ENCODE assay signal across 20 cellular contexts in the genomic region with DNA sequence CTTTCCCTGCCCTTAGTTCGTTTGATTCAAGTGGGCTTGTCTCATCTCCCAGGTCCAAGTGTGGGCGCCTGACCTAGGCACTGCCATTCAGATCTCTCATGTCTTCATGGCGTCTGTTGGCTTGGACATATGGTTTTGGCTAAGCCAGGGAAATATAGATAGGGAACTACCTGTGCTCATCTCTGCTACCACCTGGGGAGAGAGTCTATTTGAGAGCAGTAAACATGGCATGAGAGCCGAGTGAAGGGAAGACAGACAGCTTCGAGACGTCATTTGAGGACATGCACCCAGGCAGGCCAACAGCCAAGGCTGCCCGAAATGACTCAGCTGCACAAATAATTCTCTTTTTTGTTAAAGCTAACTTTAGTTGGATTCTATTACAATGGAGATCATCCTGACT.
"Had no signal": no experiment of that assay in that cellular context is flagged by ENCODE, and none has a peak within 500 bp of the region (broad histone marks: within the 10 kb centered on the region; RNA-seq: fewer than 3 reads in every experiment).

No MANE protein-coding gene starts in this region.

- H3K27me3 ChIP-seq: ovary, right atrium auricular region, suprapubic skin, tibial nerve had no signal

- H3K27ac ChIP-seq: ovary, prostate gland, right atrium auricular region, skin epidermis, suprapubic skin, tibial nerve had no signal

- ATAC-seq: activated naive CD4-positive, alpha-beta T cell treated with anti-CD3 and anti-CD28 coated beads, Interleukin-2, amount 50 U/mL, for 72 hours; activated T-helper 17 cell treated with anti-CD3 and anti-CD28 coated beads, Interleukin-2, amount 50 U/mL, for 72 hours; left ventricle myocardium superior; natural killer cell; stimulated activated naive CD8-positive, alpha-beta T cell treated with anti-CD3 and anti-CD28 coated beads, Interleukin-15, amount 100 ng/mL, for 72 hours had no signal

- H3K36me3 ChIP-seq: ovary, prostate gland, right atrium auricular region, suprapubic skin, tibial nerve had no signal

- H3K4me1 ChIP-seq: prostate gland, right atrium auricular region, suprapubic skin had no signal

- H3K9me3 ChIP-seq: ovary, prostate gland, right atrium auricular region, suprapubic skin, tibial nerve had no signal

- DNase-seq: activated T-cell treated with anti-CD3 and anti-CD28 coated beads, Interleukin-2, amount 50 U/mL, for 1 hour; cerebellar nuclear complex; cortex of kidney; effector CD4-positive, alpha-beta T cell; erythroblast; hippocampal formation; left ventricle myocardium superior; midbrain; natural killer cell; ovary; stimulated activated CD4-positive, alpha-beta T cell treated with anti-CD3 and anti-CD28 coated beads, Interleukin-1b, Interleukin-23, amount 100 ng/mL, for 48 hours; stimulated activated naive CD8-positive, alpha-beta T cell treated with anti-CD3 and anti-CD28 coated beads, Interleukin-15, amount 100 ng/mL, for 72 hours; T-helper 1 cell had no signal

- H3K4me3 ChIP-seq: ovary, prostate gland, right atrium auricular region, skin epidermis, suprapubic skin, tibial nerve had no signal
